ENCODE assay signal across 9 cellular contexts in the genomic region with DNA sequence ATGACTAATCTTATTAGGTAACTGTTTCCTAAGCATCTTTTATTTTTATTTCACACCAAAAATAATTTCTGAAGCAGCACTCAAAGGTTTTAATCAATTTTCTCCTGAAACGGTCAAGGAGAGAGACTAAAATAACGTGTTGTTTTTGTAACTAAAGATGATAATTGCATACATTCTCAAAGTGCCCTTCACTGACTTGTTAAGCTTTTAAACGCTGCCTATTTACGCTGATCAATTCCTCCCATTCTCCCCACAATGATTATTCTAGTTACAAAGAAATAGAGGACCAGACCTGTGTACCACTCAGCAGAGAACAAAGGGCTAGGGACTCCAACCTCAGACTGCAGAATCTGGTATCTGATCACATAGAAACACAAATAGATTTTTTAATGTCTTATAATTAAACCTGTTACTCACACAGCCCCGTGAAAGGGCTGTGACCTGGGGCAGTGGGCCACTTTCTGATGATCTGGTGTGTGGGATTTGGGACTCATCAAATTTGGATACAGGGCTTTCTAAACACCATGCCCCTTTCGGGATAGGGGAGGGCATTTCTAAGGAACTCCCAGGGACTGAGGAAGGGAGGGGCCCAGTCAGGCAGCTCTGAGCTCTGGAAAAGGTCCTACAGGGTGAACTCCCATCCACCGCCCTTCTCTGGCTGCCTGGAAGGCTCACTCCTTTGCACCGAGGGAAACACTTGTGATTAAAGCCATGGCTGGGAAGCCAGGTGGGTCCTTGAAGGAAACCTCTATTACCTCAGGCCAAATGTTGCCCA.
DNase-seq lines count a peak whose midpoint lies in the region; TF ChIP-seq lines count a peak whose summit lies in the region.
"Had no signal": no experiment of that assay in that cellular context is flagged by ENCODE, and none has a peak within 500 bp of the region (broad histone marks: within the 10 kb centered on the region; RNA-seq: fewer than 3 reads in every experiment).

No MANE protein-coding gene starts in this region.

- H4K20me1 ChIP-seq in MM.1S (ENCODE audit: insufficient read depth, low read length): no peaks in the 10 kb centered on the region

- H3K27ac ChIP-seq in endodermal cell (ENCODE audit: low read depth, low read length) (peak overlapping the region; percentile 42), MM.1S (ENCODE audit: low read length) (no peak overlapping the region)

- H3K4me1 Mint-ChIP-seq in endodermal cell (peaks cover 77% of the 10 kb centered on the region), nephron progenitor cell (peaks cover 64% of the 10 kb centered on the region)

- H3K27ac Mint-ChIP-seq in endodermal cell (peak overlapping the region; percentile 97), nephron progenitor cell (peak overlapping the region; percentile 41)

- H2AFZ ChIP-seq in MM.1S (ENCODE audit: low read length): no peak overlapping the region

- TF ChIP-seq CTCF in endodermal cell (conservative IDR thresholded peaks at IDR 0.05) (no peak), nephron progenitor cell (IDR thresholded peaks at IDR 0.05) (no peak), MM.1S (IDR thresholded peaks at IDR 0.05; ENCODE audit: low read length) (no peak)

- H3K27me3 ChIP-seq in endodermal cell (ENCODE audit: control insufficient read depth, insufficient read depth, low read length, poor library complexity, severe bottlenecking) (no peaks in the 10 kb centered on the region), MM.1S (replicated peaks; ENCODE audit: insufficient read depth, low read length) (no peaks in the 10 kb centered on the region)

- peaks cover 16% of the 10 kb centered on the region for H3K36me3 Mint-ChIP-seq in endodermal cell (ENCODE audit: low read depth)
- H3K36me3 Mint-ChIP-seq in nephron progenitor cell (ENCODE audit: low read depth): no peaks in the 10 kb centered on the region
- H3K36me3 Mint-ChIP-seq: activated naive CD8-positive, alpha-beta T cell had no signal

- H3K36me3 ChIP-seq in endodermal cell (ENCODE audit: control insufficient read depth, insufficient read depth, low read length): peaks cover 59% of the 10 kb centered on the region
- no peaks in the 10 kb centered on the region for H3K36me3 ChIP-seq in MM.1S (replicated peaks; ENCODE audit: insufficient read depth, low read length)

- H3K4me1 ChIP-seq in endodermal cell (ENCODE audit: control insufficient read depth, insufficient read depth, low read length) (peaks cover 44% of the 10 kb centered on the region), MM.1S (ENCODE audit: low read length) (no peaks in the 10 kb centered on the region)

- H3K4me3 ChIP-seq in endodermal cell (ENCODE audit: low read length): peak overlapping the region; percentile 1
- H3K4me3 ChIP-seq in MM.1S (ENCODE audit: low read length): no peak overlapping the region

- H3K4me2 ChIP-seq in MM.1S (ENCODE audit: low read depth, low read length): no peak overlapping the region

- H3K9me3 ChIP-seq in endodermal cell (ENCODE audit: control insufficient read depth, low read length) (no peaks in the 10 kb centered on the region), MM.1S (replicated peaks; ENCODE audit: insufficient read depth, low read length) (no peaks in the 10 kb centered on the region)

- peak overlapping the region; percentile 24 for H3K9ac ChIP-seq in endodermal cell (ENCODE audit: extremely low read depth, low read length, poor library complexity, severe bottlenecking)
- H3K9ac ChIP-seq in MM.1S (ENCODE audit: low read length): no peak overlapping the region

- H3F3A ChIP-seq in MM.1S (ENCODE audit: insufficient read depth, low read length): no peaks in the 10 kb centered on the region

- H3K79me2 ChIP-seq in MM.1S (ENCODE audit: low read length): no peaks in the 10 kb centered on the region

- H3K4me3 Mint-ChIP-seq in endodermal cell: peak overlapping the region; percentile 22
- H3K4me3 Mint-ChIP-seq in nephron progenitor cell: peak overlapping the region; percentile 2
- H3K4me3 Mint-ChIP-seq: activated naive CD8-positive, alpha-beta T cell had no signal

- H3K9me3 Mint-ChIP-seq in endodermal cell: no peaks in the 10 kb centered on the region
- no peaks in the 10 kb centered on the region for H3K9me3 Mint-ChIP-seq in nephron progenitor cell

- H3K27me3 Mint-ChIP-seq in endodermal cell (ENCODE audit: insufficient read depth): no peaks in the 10 kb centered on the region
- no peaks in the 10 kb centered on the region for H3K27me3 Mint-ChIP-seq in nephron progenitor cell (ENCODE audit: low read depth, poor library complexity)
- H3K27me3 Mint-ChIP-seq: activated naive CD8-positive, alpha-beta T cell had no signal

- 52 to 67% methylated on average over 1 to 8 of the region's 8 CpGs for WGBS in endodermal cell (ENCODE audit: insufficient coverage in 1 of 2, insufficient read length in 1 of 2), 2 experiments

- no peaks in the 10 kb centered on the region for H3K9me2 ChIP-seq in MM.1S (replicated peaks; ENCODE audit: insufficient read depth, low read length)

- peak; percentile 37 for DNase-seq in EH (ENCODE audit: low read depth)
- peak; percentile 63 for DNase-seq in NCI-H69 (lab: John Stamatoyannopoulos, UW)
- DNase-seq in endodermal cell: peak; percentile 78
- DNase-seq in nephron progenitor cell: no peak
- DNase-seq in NCI-H1048 (lab: John Stamatoyannopoulos, UW): no peak
- no peak for DNase-seq in MM.1S
- no peak for DNase-seq in T-helper 2 cell
- DNase-seq in COLO829 (ENCODE audit: low spot score): no peak

Comparison
In these comparisons a context has a peak if more than half of its experiments do, and no peak if none do; other contexts are left out.
1. DNase-seq: peak in EH (single experiment), NCI-H69 (single experiment) and endodermal cell (single experiment); none in nephron progenitor cell (single experiment), NCI-H1048 (single experiment), MM.1S (single experiment), T-helper 2 cell (0 of 5) and COLO829 (single experiment).